ENCODE assay signal across 1 cellular context in the genomic region with DNA sequence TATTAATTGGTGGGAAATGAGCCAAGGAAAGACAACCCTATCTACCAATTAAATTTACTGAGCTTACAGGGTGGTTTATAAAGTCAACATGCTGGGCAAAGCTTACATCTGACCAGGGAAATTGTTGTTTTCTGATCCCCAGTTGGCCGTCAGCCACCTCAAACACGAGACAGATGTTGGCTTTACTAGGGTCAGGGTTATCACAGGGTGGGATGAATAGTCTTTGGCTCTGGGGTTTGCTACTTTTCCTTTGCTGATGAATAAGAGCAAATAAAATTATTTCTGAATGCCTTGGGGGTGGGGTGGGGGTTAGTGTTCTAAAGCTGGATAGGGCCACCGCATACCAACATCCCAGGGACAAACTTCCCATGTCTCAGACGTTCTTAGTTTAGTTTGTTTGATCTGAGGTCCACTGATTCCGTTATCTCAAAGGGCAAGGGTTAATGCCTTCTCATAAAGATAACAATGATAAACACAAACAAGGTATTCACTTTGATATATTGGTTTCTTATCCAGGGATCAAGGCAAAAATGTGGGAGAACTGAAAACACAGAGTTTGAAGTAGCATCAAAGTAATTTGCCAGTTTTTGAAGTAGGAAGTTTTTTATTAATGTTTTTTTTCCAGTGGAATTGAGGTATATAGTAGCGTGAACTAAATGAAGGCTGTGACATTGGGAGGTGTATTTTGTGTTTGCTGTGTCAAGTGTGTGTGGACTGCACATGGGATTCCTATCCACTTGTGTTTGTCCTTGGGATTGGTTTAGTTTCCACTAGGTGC.
A peak's percentile ranks its signal among the peaks of the same experiment; 100 is the strongest.
TF ChIP-seq lines count a peak whose summit lies in the region.

No MANE protein-coding gene starts in this region.

TF ChIP-seq in HepG2, 621 proteins besides CTCF, POLR2A, EP300 and RAD21 (continued from another document and continues in another):
- TF ChIP-seq, protein P1, sequence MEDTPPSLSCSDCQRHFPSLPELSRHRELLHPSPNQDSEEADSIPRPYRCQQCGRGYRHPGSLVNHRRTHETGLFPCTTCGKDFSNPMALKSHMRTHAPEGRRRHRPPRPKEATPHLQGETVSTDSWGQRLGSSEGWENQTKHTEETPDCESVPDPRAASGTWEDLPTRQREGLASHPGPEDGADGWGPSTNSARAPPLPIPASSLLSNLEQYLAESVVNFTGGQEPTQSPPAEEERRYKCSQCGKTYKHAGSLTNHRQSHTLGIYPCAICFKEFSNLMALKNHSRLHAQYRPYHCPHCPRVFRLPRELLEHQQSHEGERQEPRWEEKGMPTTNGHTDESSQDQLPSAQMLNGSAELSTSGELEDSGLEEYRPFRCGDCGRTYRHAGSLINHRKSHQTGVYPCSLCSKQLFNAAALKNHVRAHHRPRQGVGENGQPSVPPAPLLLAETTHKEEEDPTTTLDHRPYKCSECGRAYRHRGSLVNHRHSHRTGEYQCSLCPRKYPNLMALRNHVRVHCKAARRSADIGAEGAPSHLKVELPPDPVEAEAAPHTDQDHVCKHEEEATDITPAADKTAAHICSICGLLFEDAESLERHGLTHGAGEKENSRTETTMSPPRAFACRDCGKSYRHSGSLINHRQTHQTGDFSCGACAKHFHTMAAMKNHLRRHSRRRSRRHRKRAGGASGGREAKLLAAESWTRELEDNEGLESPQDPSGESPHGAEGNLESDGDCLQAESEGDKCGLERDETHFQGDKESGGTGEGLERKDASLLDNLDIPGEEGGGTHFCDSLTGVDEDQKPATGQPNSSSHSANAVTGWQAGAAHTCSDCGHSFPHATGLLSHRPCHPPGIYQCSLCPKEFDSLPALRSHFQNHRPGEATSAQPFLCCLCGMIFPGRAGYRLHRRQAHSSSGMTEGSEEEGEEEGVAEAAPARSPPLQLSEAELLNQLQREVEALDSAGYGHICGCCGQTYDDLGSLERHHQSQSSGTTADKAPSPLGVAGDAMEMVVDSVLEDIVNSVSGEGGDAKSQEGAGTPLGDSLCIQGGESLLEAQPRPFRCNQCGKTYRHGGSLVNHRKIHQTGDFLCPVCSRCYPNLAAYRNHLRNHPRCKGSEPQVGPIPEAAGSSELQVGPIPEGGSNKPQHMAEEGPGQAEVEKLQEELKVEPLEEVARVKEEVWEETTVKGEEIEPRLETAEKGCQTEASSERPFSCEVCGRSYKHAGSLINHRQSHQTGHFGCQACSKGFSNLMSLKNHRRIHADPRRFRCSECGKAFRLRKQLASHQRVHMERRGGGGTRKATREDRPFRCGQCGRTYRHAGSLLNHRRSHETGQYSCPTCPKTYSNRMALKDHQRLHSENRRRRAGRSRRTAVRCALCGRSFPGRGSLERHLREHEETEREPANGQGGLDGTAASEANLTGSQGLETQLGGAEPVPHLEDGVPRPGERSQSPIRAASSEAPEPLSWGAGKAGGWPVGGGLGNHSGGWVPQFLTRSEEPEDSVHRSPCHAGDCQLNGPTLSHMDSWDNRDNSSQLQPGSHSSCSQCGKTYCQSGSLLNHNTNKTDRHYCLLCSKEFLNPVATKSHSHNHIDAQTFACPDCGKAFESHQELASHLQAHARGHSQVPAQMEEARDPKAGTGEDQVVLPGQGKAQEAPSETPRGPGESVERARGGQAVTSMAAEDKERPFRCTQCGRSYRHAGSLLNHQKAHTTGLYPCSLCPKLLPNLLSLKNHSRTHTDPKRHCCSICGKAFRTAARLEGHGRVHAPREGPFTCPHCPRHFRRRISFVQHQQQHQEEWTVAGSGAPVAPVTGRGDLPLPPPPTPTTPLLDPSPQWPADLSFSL (CRISPR knock-in tag; IDR thresholded peaks at IDR 0.05) = peak; percentile 82
- TF ChIP-seq, protein P2, sequence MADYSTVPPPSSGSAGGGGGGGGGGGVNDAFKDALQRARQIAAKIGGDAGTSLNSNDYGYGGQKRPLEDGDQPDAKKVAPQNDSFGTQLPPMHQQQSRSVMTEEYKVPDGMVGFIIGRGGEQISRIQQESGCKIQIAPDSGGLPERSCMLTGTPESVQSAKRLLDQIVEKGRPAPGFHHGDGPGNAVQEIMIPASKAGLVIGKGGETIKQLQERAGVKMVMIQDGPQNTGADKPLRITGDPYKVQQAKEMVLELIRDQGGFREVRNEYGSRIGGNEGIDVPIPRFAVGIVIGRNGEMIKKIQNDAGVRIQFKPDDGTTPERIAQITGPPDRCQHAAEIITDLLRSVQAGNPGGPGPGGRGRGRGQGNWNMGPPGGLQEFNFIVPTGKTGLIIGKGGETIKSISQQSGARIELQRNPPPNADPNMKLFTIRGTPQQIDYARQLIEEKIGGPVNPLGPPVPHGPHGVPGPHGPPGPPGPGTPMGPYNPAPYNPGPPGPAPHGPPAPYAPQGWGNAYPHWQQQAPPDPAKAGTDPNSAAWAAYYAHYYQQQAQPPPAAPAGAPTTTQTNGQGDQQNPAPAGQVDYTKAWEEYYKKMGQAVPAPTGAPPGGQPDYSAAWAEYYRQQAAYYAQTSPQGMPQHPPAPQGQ (CRISPR knock-in tag; IDR thresholded peaks at IDR 0.05; ENCODE audit: borderline replicate concordance) = no peak
- TF ChIP-seq ZNF678 (CRISPR knock-in tag; IDR thresholded peaks at IDR 0.05) (no peak), DNMT3B (CRISPR knock-in tag; conservative IDR thresholded peaks at IDR 0.05) (peak; percentile 89), ZNF607 (CRISPR knock-in tag; IDR thresholded peaks at IDR 0.05; ENCODE audit: borderline replicate concordance) (no peak), TSC22D2 (CRISPR knock-in tag; IDR thresholded peaks at IDR 0.05; ENCODE audit: borderline replicate concordance) (no peak), ZNF891 (CRISPR knock-in tag; IDR thresholded peaks at IDR 0.05) (no peak), SOX13 (IDR thresholded peaks at IDR 0.05) (peak; percentile 78), SOX13 (CRISPR knock-in tag; conservative IDR thresholded peaks at IDR 0.05 in 1 of 2, IDR thresholded peaks at IDR 0.05 in 1 of 2) (peak in 1 of 2 experiments; percentile 83; a peak in 2 of 4 replicates), ZNF274 (CRISPR knock-in tag; IDR thresholded peaks at IDR 0.05) (no peak; the same call in 1 of the 2 replicates), MYC (CRISPR knock-in tag; IDR thresholded peaks at IDR 0.05; ENCODE audit: borderline replicate concordance) (no peak), HNRNPL (IDR thresholded peaks at IDR 0.05; ENCODE audit: low read depth, low read length) (no peak), ZNF768 (CRISPR knock-in tag; IDR thresholded peaks at IDR 0.05) (no peak), GABPB1 (CRISPR knock-in tag; IDR thresholded peaks at IDR 0.05) (no peak; the same call in 1 of the 2 replicates), CAMTA2 (CRISPR knock-in tag; IDR thresholded peaks at IDR 0.05; ENCODE audit: borderline replicate concordance) (no peak), ZNF788 (CRISPR knock-in tag; IDR thresholded peaks at IDR 0.05; ENCODE audit: borderline replicate concordance) (0 out of 2 replicates have a peak, but pooled peaks have one; percentile 35), ZFP37 (CRISPR knock-in tag; IDR thresholded peaks at IDR 0.05; ENCODE audit: borderline replicate concordance) (no peak), ZNF577 (CRISPR knock-in tag; IDR thresholded peaks at IDR 0.05; ENCODE audit: borderline replicate concordance, low read depth) (no peak), U2AF1 (optimal IDR thresholded peaks at IDR 0.05; ENCODE audit: low read depth, low read length) (no peak), THAP11 (CRISPR knock-in tag; IDR thresholded peaks at IDR 0.05) (peak; percentile 73), ZNF446 (CRISPR knock-in tag; IDR thresholded peaks at IDR 0.05) (no peak), SP4 (CRISPR knock-in tag; IDR thresholded peaks at IDR 0.05) (no peak), SIX4 (CRISPR knock-in tag; IDR thresholded peaks at IDR 0.05) (peak; percentile 47), ZNF331 (CRISPR knock-in tag; IDR thresholded peaks at IDR 0.05) (peak; percentile 53; the same call in 1 of the 2 replicates), ZNF350 (CRISPR knock-in tag; IDR thresholded peaks at IDR 0.05; ENCODE audit: borderline replicate concordance, low read depth) (peak; percentile 25; the same call in 1 of the 2 replicates), ZNF496 (CRISPR knock-in tag; IDR thresholded peaks at IDR 0.05; ENCODE audit: insufficient replicate concordance) (no peak), TAF1 (CRISPR knock-in tag; IDR thresholded peaks at IDR 0.05) (no peak)
- TF ChIP-seq, protein P3, sequence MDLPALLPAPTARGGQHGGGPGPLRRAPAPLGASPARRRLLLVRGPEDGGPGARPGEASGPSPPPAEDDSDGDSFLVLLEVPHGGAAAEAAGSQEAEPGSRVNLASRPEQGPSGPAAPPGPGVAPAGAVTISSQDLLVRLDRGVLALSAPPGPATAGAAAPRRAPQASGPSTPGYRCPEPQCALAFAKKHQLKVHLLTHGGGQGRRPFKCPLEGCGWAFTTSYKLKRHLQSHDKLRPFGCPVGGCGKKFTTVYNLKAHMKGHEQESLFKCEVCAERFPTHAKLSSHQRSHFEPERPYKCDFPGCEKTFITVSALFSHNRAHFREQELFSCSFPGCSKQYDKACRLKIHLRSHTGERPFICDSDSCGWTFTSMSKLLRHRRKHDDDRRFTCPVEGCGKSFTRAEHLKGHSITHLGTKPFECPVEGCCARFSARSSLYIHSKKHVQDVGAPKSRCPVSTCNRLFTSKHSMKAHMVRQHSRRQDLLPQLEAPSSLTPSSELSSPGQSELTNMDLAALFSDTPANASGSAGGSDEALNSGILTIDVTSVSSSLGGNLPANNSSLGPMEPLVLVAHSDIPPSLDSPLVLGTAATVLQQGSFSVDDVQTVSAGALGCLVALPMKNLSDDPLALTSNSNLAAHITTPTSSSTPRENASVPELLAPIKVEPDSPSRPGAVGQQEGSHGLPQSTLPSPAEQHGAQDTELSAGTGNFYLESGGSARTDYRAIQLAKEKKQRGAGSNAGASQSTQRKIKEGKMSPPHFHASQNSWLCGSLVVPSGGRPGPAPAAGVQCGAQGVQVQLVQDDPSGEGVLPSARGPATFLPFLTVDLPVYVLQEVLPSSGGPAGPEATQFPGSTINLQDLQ (CRISPR knock-in tag; IDR thresholded peaks at IDR 0.05) = no peak
- TF ChIP-seq, protein P4, sequence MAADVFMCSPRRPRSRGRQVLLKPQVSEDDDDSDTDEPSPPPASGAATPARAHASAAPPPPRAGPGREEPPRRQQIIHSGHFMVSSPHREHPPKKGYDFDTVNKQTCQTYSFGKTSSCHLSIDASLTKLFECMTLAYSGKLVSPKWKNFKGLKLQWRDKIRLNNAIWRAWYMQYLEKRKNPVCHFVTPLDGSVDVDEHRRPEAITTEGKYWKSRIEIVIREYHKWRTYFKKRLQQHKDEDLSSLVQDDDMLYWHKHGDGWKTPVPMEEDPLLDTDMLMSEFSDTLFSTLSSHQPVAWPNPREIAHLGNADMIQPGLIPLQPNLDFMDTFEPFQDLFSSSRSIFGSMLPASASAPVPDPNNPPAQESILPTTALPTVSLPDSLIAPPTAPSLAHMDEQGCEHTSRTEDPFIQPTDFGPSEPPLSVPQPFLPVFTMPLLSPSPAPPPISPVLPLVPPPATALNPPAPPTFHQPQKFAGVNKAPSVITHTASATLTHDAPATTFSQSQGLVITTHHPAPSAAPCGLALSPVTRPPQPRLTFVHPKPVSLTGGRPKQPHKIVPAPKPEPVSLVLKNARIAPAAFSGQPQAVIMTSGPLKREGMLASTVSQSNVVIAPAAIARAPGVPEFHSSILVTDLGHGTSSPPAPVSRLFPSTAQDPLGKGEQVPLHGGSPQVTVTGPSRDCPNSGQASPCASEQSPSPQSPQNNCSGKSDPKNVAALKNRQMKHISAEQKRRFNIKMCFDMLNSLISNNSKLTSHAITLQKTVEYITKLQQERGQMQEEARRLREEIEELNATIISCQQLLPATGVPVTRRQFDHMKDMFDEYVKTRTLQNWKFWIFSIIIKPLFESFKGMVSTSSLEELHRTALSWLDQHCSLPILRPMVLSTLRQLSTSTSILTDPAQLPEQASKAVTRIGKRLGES (CRISPR knock-in tag; IDR thresholded peaks at IDR 0.05; ENCODE audit: borderline replicate concordance) = 0 out of 2 replicates have a peak, but pooled peaks have one; percentile 68
- TF ChIP-seq, protein P5, sequence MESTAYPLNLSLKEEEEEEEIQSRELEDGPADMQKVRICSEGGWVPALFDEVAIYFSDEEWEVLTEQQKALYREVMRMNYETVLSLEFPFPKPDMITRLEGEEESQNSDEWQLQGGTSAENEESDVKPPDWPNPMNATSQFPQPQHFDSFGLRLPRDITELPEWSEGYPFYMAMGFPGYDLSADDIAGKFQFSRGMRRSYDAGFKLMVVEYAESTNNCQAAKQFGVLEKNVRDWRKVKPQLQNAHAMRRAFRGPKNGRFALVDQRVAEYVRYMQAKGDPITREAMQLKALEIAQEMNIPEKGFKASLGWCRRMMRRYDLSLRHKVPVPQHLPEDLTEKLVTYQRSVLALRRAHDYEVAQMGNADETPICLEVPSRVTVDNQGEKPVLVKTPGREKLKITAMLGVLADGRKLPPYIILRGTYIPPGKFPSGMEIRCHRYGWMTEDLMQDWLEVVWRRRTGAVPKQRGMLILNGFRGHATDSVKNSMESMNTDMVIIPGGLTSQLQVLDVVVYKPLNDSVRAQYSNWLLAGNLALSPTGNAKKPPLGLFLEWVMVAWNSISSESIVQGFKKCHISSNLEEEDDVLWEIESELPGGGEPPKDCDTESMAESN (CRISPR knock-in tag; conservative IDR thresholded peaks at IDR 0.05) = peak; percentile 76; the same call in 1 of the 2 replicates
- TF ChIP-seq, protein P6, sequence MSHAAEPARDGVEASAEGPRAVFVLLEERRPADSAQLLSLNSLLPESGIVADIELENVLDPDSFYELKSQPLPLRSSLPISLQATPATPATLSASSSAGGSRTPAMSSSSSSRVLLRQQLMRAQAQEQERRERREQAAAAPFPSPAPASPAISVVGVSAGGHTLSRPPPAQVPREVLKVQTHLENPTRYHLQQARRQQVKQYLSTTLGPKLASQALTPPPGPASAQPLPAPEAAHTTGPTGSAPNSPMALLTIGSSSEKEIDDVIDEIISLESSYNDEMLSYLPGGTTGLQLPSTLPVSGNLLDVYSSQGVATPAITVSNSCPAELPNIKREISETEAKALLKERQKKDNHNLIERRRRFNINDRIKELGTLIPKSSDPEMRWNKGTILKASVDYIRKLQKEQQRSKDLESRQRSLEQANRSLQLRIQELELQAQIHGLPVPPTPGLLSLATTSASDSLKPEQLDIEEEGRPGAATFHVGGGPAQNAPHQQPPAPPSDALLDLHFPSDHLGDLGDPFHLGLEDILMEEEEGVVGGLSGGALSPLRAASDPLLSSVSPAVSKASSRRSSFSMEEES (CRISPR knock-in tag; IDR thresholded peaks at IDR 0.05) = peak; percentile 86
- TF ChIP-seq, protein P7, sequence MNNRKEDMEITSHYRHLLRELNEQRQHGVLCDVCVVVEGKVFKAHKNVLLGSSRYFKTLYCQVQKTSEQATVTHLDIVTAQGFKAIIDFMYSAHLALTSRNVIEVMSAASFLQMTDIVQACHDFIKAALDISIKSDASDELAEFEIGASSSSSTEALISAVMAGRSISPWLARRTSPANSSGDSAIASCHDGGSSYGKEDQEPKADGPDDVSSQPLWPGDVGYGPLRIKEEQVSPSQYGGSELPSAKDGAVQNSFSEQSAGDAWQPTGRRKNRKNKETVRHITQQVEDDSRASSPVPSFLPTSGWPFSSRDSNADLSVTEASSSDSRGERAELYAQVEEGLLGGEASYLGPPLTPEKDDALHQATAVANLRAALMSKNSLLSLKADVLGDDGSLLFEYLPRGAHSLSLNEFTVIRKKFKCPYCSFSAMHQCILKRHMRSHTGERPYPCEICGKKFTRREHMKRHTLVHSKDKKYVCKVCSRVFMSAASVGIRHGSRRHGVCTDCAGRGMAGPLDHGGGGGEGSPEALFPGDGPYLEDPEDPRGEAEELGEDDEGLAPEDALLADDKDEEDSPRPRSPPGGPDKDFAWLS (CRISPR knock-in tag; IDR thresholded peaks at IDR 0.05; ENCODE audit: borderline replicate concordance) = no peak
